18 cellular contexts compared by ENCODE assay signal in the genomic region with DNA sequence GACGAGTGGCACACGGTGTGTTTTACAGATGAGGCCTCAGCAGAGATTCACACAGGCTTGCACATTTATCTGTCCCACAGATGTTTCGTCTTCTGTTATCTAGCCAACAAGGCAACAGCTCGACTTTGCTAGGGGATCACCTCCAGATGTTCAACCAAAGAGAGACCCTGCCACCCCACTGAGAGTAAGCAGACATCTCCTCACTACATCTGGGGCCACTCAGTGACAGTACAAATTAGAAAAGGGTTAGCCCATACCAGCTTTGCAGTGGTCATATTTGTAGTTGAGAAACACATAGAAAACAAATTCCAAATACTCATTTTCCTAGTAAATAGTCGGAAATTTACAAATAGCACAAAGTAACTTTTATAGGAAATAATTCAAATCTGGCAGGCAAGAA.
"Had no signal": no experiment of that assay in that cellular context is flagged by ENCODE, and none has a peak within 500 bp of the region (broad histone marks: within the 10 kb centered on the region; RNA-seq: fewer than 3 reads in every experiment).

No MANE protein-coding gene starts in this region.

- H3K4me3 ChIP-seq: heart left ventricle, right atrium auricular region, sigmoid colon, skin epidermis had no signal

- DNase-seq: effector memory CD4-positive, alpha-beta T cell; foreskin melanocyte; heart left ventricle; hippocampal formation; left colon; left ventricle myocardium superior; mesendoderm; naive thymus-derived CD4-positive, alpha-beta T cell; nephron progenitor cell; sigmoid colon; stimulated activated CD4-positive, alpha-beta T cell treated with anti-CD3 and anti-CD28 coated beads, Interleukin-2, amount 100 ng/mL, for 24 hours; stimulated activated CD4-positive, alpha-beta T cell treated with anti-CD3 and anti-CD28 coated beads, Interleukin-4, amount 100 ng/mL, for 4 hours; stimulated activated naive B cell treated with anti-CD40 and anti-IgM and Interleukin-4, amounts not matched to agents 10 μg/mL and 1 μg/mL and 100 μg/mL, for 72 hours; stimulated activated naive CD8-positive, alpha-beta T cell treated with anti-CD3 and anti-CD28 coated beads, Interleukin-15, amount 100 ng/mL, for 72 hours; substantia nigra had no signal

- H3K27me3 ChIP-seq: heart left ventricle, right atrium auricular region, sigmoid colon had no signal

- H3K36me3 ChIP-seq: right atrium auricular region, sigmoid colon had no signal

- H3K4me1 ChIP-seq: right atrium auricular region, sigmoid colon had no signal

- H3K27ac ChIP-seq: heart left ventricle, right atrium auricular region had no signal

- H3K9me3 ChIP-seq: heart left ventricle, right atrium auricular region, sigmoid colon had no signal

- ATAC-seq: esophagus mucosa; heart left ventricle; left colon; left ventricle myocardium superior; naive thymus-derived CD4-positive, alpha-beta T cell; stimulated activated naive B cell treated with anti-CD40 and anti-IgM and Interleukin-4, amounts not matched to agents 10 μg/mL and 1 μg/mL and 100 μg/mL, for 72 hours; stimulated activated naive CD8-positive, alpha-beta T cell treated with anti-CD3 and anti-CD28 coated beads, Interleukin-15, amount 100 ng/mL, for 72 hours had no signal
